In the genomic region with DNA sequence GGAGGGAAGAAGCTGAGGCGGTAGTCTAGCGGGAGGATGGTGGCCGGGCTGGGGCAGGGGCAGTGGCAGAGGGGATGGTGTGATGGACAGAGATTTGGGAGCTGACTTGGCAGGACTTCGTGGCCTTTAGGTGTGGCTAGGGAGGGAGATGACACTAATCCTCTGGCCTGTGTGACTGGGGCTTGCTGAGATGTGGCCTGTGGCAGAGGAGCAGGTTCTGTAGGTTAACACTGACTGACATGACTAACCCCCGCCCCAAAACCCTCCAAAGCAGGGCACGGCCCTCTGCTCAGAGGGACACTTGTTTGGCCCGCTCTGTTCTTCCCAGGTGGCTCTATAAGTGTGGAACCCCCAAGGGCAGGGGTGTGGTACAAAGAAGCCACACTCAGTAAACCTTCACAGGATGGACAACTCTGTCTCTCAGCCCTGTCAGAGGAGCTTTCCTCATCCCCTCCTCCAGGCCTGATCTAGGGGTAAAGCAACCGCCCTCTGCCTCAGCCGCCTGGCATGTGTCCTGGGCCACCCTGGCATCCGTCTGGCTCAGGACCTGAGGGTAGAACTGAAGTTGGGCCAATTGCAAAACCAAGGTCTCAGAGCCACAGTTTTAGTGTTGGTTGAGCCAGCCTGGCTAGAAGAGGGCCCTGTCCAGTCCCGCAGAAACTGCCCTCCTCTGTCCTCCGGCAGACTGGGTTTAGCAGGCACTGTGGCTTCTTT, we compare ENCODE assay signal across 9 cellular contexts. TPM values are rescaled to one million over a fixed set of nuclear protein-coding genes. Genes with fewer than 3 reads are reported as not detected.
A peak's percentile ranks its signal among the peaks of the same experiment; 100 is the strongest.
DNase-seq lines count a peak whose midpoint lies in the region; ATAC-seq and TF ChIP-seq lines count a peak whose summit lies in the region.
"Had no signal": no experiment of that assay in that cellular context is flagged by ENCODE, and none has a peak within 500 bp of the region (broad histone marks: within the 10 kb centered on the region; RNA-seq: fewer than 3 reads in every experiment).

No MANE protein-coding gene starts in this region.

- H3K9me3 ChIP-seq in vagina: no peaks in the 10 kb centered on the region

- no peak for ATAC-seq in activated naive CD8-positive, alpha-beta T cell treated with anti-CD3 and anti-CD28 coated beads, Interleukin-2, amount 10 ng/mL, durations not matched to agents 7 days and 5 days (ENCODE audit: low read depth)
- no peak for ATAC-seq in effector memory CD8-positive, alpha-beta T cell (replicated peaks)

- no peak overlapping the region for H3K4me3 ChIP-seq in vagina

- peak; percentile 25 for DNase-seq in activated naive CD8-positive, alpha-beta T cell treated with anti-CD3 and anti-CD28 coated beads, Interleukin-2, amount 10 ng/mL, durations not matched to agents 7 days and 5 days
- no peak for DNase-seq in activated naive CD8-positive, alpha-beta T cell treated with anti-CD3 and anti-CD28 coated beads for 36 hours
- DNase-seq in effector memory CD8-positive, alpha-beta T cell: no peak
- DNase-seq in mesenteric fat pad (ENCODE audit: low spot score) (peak; percentile 87), vagina (ENCODE audit: extremely low spot score in 2 of 2) (no peak), midbrain (lab: John Stamatoyannopoulos, UW) (no peak), NCI-H1694 treated with DMSO at 0.1 percent for 48 hours (lab: John Stamatoyannopoulos, UW) (no peak)
- DNase-seq in central memory CD4-positive, alpha-beta T cell: no peak
- DNase-seq: naive B cell had no signal

- peaks cover 21% of the 10 kb centered on the region for H3K4me1 Mint-ChIP-seq in activated naive CD8-positive, alpha-beta T cell treated with anti-CD3 and anti-CD28 coated beads, Interleukin-2, amount 10 ng/mL, durations not matched to agents 7 days and 5 days
- H3K4me1 Mint-ChIP-seq in activated naive CD8-positive, alpha-beta T cell treated with anti-CD3 and anti-CD28 coated beads for 36 hours: peaks cover 23% of the 10 kb centered on the region
- peaks cover 29 to 41% of the 10 kb centered on the region in 2 donors for H3K4me1 Mint-ChIP-seq in effector memory CD8-positive, alpha-beta T cell (ENCODE audit: low read depth in 2 of 2)

- no peak overlapping the region for H3K27ac Mint-ChIP-seq in activated naive CD8-positive, alpha-beta T cell treated with anti-CD3 and anti-CD28 coated beads, Interleukin-2, amount 10 ng/mL, durations not matched to agents 7 days and 5 days
- H3K27ac Mint-ChIP-seq in activated naive CD8-positive, alpha-beta T cell treated with anti-CD3 and anti-CD28 coated beads for 36 hours: no peak overlapping the region
- peak overlapping the region; percentile 12 to 39 for H3K27ac Mint-ChIP-seq in effector memory CD8-positive, alpha-beta T cell

- H3K36me3 ChIP-seq in vagina: peaks cover 0 to 32% of the 10 kb centered on the region in 2 donors

- H3K27me3 Mint-ChIP-seq in activated naive CD8-positive, alpha-beta T cell treated with anti-CD3 and anti-CD28 coated beads, Interleukin-2, amount 10 ng/mL, durations not matched to agents 7 days and 5 days: no peaks in the 10 kb centered on the region
- H3K27me3 Mint-ChIP-seq in activated naive CD8-positive, alpha-beta T cell treated with anti-CD3 and anti-CD28 coated beads for 36 hours: no peaks in the 10 kb centered on the region
- H3K27me3 Mint-ChIP-seq in effector memory CD8-positive, alpha-beta T cell: no peaks in the 10 kb centered on the region
- H3K27me3 Mint-ChIP-seq: naive B cell had no signal

- H3K9me3 Mint-ChIP-seq in activated naive CD8-positive, alpha-beta T cell treated with anti-CD3 and anti-CD28 coated beads, Interleukin-2, amount 10 ng/mL, durations not matched to agents 7 days and 5 days: no peaks in the 10 kb centered on the region
- no peaks in the 10 kb centered on the region for H3K9me3 Mint-ChIP-seq in activated naive CD8-positive, alpha-beta T cell treated with anti-CD3 and anti-CD28 coated beads for 36 hours
- no peaks in the 10 kb centered on the region for H3K9me3 Mint-ChIP-seq in effector memory CD8-positive, alpha-beta T cell
- H3K9me3 Mint-ChIP-seq: naive B cell had no signal

- no peaks in the 10 kb centered on the region for H3K27me3 ChIP-seq in vagina

- no peaks in the 10 kb centered on the region for H3K36me3 Mint-ChIP-seq in activated naive CD8-positive, alpha-beta T cell treated with anti-CD3 and anti-CD28 coated beads, Interleukin-2, amount 10 ng/mL, durations not matched to agents 7 days and 5 days
- no peaks in the 10 kb centered on the region for H3K36me3 Mint-ChIP-seq in activated naive CD8-positive, alpha-beta T cell treated with anti-CD3 and anti-CD28 coated beads for 36 hours
- peaks cover 38% of the 10 kb centered on the region for H3K36me3 Mint-ChIP-seq in effector memory CD8-positive, alpha-beta T cell (ENCODE audit: insufficient read depth)
- H3K36me3 Mint-ChIP-seq: naive B cell had no signal

- no peak overlapping the region for H3K4me3 Mint-ChIP-seq in activated naive CD8-positive, alpha-beta T cell treated with anti-CD3 and anti-CD28 coated beads, Interleukin-2, amount 10 ng/mL, durations not matched to agents 7 days and 5 days
- no peak overlapping the region for H3K4me3 Mint-ChIP-seq in activated naive CD8-positive, alpha-beta T cell treated with anti-CD3 and anti-CD28 coated beads for 36 hours
- no peak overlapping the region for H3K4me3 Mint-ChIP-seq in effector memory CD8-positive, alpha-beta T cell
- H3K4me3 Mint-ChIP-seq: naive B cell had no signal

- peak overlapping the region; percentile 26 for H3K27ac ChIP-seq in vagina

- TF ChIP-seq CTCF in vagina (IDR thresholded peaks at IDR 0.05): no peak

- intact Hi-C loops in vagina (cut with DNase I): no loop called here

- H3K4me1 ChIP-seq in vagina: peaks cover 60% of the 10 kb centered on the region

- POLR2A ChIA-PET in activated naive CD8-positive, alpha-beta T cell treated with anti-CD3 and anti-CD28 coated beads, Interleukin-2, amount 10 ng/mL, durations not matched to agents 7 days and 5 days (lab: Charles Lee): no interaction called here

- TF ChIP-seq POLR2A in vagina (IDR thresholded peaks at IDR 0.05): no peak

RNA-seq across cellular contexts. Expression of gene TOM1, which starts 15.6 kb away (rescaled TPM):
- 10 to 100 TPM; 36.7 to 39.5 TPM for total RNA-seq in activated naive CD8-positive, alpha-beta T cell treated with anti-CD3 and anti-CD28 coated beads, Interleukin-2, amount 10 ng/mL, durations not matched to agents 7 days and 5 days
- total RNA-seq in activated naive CD8-positive, alpha-beta T cell treated with anti-CD3 and anti-CD28 coated beads for 36 hours: 10 to 100 TPM; 13.9 to 14.5 TPM
- total RNA-seq in mesenteric fat pad (83.2 TPM), vagina (120 TPM)

RNA-seq across cellular contexts. Expression of gene HMGXB4, which starts 58.0 kb away (rescaled TPM):
- 10 to 100 TPM; 35.4 to 36.2 TPM for total RNA-seq in activated naive CD8-positive, alpha-beta T cell treated with anti-CD3 and anti-CD28 coated beads, Interleukin-2, amount 10 ng/mL, durations not matched to agents 7 days and 5 days
- total RNA-seq in activated naive CD8-positive, alpha-beta T cell treated with anti-CD3 and anti-CD28 coated beads for 36 hours: 10 to 100 TPM; 37.2 to 37.5 TPM
- total RNA-seq in mesenteric fat pad: 14.0 TPM
- 12.8 TPM for total RNA-seq in vagina

Comparison
In these comparisons a context has a peak if more than half of its experiments do, and no peak if none do; other contexts are left out.
1. DNase-seq: peak in activated naive CD8-positive, alpha-beta T cell treated with anti-CD3 and anti-CD28 coated beads, Interleukin-2, amount 10 ng/mL, durations not matched to agents 7 days and 5 days (single experiment) and mesenteric fat pad (single experiment); none in activated naive CD8-positive, alpha-beta T cell treated with anti-CD3 and anti-CD28 coated beads for 36 hours (single experiment), effector memory CD8-positive, alpha-beta T cell (0 of 3), vagina (0 of 2), midbrain (single experiment), central memory CD4-positive, alpha-beta T cell (single experiment) and NCI-H1694 treated with DMSO at 0.1 percent for 48 hours (single experiment).
2. H3K27ac Mint-ChIP-seq: peak in effector memory CD8-positive, alpha-beta T cell (2 of 2); none in activated naive CD8-positive, alpha-beta T cell treated with anti-CD3 and anti-CD28 coated beads, Interleukin-2, amount 10 ng/mL, durations not matched to agents 7 days and 5 days (single experiment) and activated naive CD8-positive, alpha-beta T cell treated with anti-CD3 and anti-CD28 coated beads for 36 hours (single experiment).